15 cellular contexts compared by ENCODE assay signal in the genomic region with DNA sequence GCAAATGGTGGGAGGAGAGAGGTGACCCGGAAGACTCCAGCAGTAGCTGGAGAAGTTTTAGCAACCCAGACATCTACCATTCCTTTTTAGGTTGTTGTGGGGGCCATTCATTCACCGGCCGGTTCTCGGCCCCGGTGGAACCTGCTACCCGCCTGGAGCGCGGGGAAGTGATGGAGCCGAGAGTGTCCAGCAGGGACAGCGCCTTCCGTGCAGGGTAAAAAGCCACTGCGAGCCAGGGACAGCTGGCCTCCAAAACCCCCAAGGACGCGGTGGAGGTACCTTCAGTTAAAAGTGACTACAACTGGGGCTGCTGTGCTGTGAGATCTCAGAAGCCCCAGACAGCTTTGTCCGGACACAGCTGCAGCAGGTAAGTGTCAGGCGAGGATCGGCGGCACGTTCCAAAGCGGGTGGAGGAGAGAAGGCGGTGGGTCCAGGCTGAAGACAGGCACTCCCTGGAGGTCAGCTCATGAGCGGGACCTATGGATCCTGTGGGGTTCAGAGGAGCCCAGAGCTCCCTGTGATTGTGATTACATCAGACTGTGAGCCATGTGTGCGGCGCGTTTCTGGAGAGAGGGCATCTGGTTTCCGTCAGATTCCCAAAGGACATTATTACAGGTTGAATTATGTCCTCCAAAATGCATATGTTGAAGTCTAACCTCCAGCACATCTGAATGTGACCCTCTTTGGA.
"Had no signal": no experiment of that assay in that cellular context is flagged by ENCODE, and none has a peak within 500 bp of the region (broad histone marks: within the 10 kb centered on the region; RNA-seq: fewer than 3 reads in every experiment).

No MANE protein-coding gene starts in this region.

- FAIRE-seq: small intestine had no signal

- H3K4me3 ChIP-seq: lower lobe of right lung, upper lobe of left lung had no signal

- H3K4me1 ChIP-seq: lower lobe of right lung, upper lobe of left lung had no signal

- H3K27me3 ChIP-seq: brain microvascular endothelial cell, upper lobe of left lung had no signal

- DNase-seq: activated naive CD4-positive, alpha-beta T cell treated with Interleukin-2 at 50 U/mL for 16 hours; anterior cingulate cortex; brain microvascular endothelial cell; effector memory CD4-positive, alpha-beta T cell; foreskin melanocyte; head of caudate nucleus; immature natural killer cell; lower lobe of right lung; right cardiac atrium; small intestine; stimulated activated naive CD8-positive, alpha-beta T cell treated with anti-CD3 and anti-CD28 coated beads, Interleukin-15, amount 100 ng/mL, for 72 hours; T-helper 9 cell; upper lobe of left lung had no signal

- H3K9me3 ChIP-seq: lower lobe of right lung, neutrophil, upper lobe of left lung had no signal

- H3K27ac ChIP-seq: brain microvascular endothelial cell, lower lobe of right lung, upper lobe of left lung had no signal

- ATAC-seq: activated T-helper 17 cell treated with anti-CD3 and anti-CD28 coated beads, Interleukin-2, amount 50 U/mL, for 72 hours; lower lobe of right lung; right cardiac atrium had no signal

- H3K36me3 ChIP-seq: brain microvascular endothelial cell, lower lobe of right lung, neutrophil, upper lobe of left lung had no signal
